ENCODE assay signal across 8 cellular contexts in the genomic region with DNA sequence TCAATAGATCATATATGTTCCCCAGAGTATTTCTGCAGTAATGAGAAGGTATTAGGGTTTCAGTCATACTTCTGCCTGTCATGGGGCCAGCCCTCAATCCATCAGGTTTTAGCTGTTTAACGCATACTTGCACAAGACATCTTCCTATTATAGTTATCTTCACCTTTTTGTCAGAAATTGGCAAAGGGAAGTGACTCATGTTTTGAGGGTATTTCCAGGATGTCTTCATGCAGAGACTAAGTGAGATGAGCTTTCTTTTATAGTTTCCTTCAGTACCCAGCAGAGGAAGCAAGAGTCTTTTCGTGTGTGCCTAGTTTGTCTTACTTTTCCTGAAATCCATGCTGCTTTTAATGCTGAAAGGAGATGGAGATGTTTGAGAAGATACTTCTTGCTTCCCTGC. TPM values are rescaled to one million over a fixed set of nuclear protein-coding genes. Genes with fewer than 3 reads are reported as not detected.
DNase-seq lines count a peak whose midpoint lies in the region; ATAC-seq and TF ChIP-seq lines count a peak whose summit lies in the region.

No MANE protein-coding gene starts in this region.

- no peaks in the 10 kb centered on the region for H3K27me3 ChIP-seq in Loucy (ENCODE audit: insufficient read depth, low read length, poor library complexity, severe bottlenecking)
- no peaks in the 10 kb centered on the region for H3K27me3 ChIP-seq in SK-N-SH (ENCODE audit: insufficient read depth)

- CTCF ChIA-PET in SK-N-SH (lab: Yijun Ruan, JAX) = no interaction called here

- peak; percentile 76 for ATAC-seq in GM21576 (IDR thresholded peaks at IDR 0.05; ENCODE audit: unreplicated experiment)

- TF ChIP-seq CTCF in Loucy (conservative IDR thresholded peaks at IDR 0.05; ENCODE audit: low read length) = no peak
- no peak for TF ChIP-seq CTCF in SK-N-SH (IDR thresholded peaks at IDR 0.05)

- H2AFZ ChIP-seq in Loucy (ENCODE audit: low read length) (no peak overlapping the region), SK-N-SH (ENCODE audit: low read depth) (no peak overlapping the region)

- no peak for TF ChIP-seq EP300 in SK-N-SH (IDR thresholded peaks at IDR 0.05; ENCODE audit: borderline replicate concordance in 1 of 2, low read depth in 1 of 2, low read length in 1 of 2)

- H3K9me3 ChIP-seq in Loucy (ENCODE audit: insufficient read depth, low read depth, low read length) (no peaks in the 10 kb centered on the region), SK-N-SH (no peaks in the 10 kb centered on the region)

- H3K36me3 ChIP-seq in Loucy (ENCODE audit: insufficient read depth, low read length) = peaks cover 43% of the 10 kb centered on the region; the same call in 1 of the 2 replicates
- H3K36me3 ChIP-seq in SK-N-SH (replicated peaks in 1 of 2; ENCODE audit: control insufficient read depth in 1 of 2, insufficient read depth in 2 of 2, low read length in 1 of 2) = peaks cover 20 to 78% of the 10 kb centered on the region in 2 experiments

- H3K79me2 ChIP-seq in Loucy (ENCODE audit: insufficient read depth, low read length) (no peaks in the 10 kb centered on the region), SK-N-SH (ENCODE audit: insufficient read depth) (no peaks in the 10 kb centered on the region)

- WGBS in SK-N-SH (ENCODE audit: low lambda C conversion rate) = 23% methylated on average over 2 of the region's 2 CpGs

- no peak overlapping the region for H3K27ac ChIP-seq in SK-N-SH (ENCODE audit: low read depth in 2 of 2, low read length in 1 of 2)

- peak overlapping the region; percentile 13 for H3K4me3 ChIP-seq in Loucy (ENCODE audit: low read length, poor library complexity, severe bottlenecking)
- H3K4me3 ChIP-seq in SK-N-SH (ENCODE audit: low read depth in 2 of 2, low read length in 1 of 2) = no peak overlapping the region

- H3F3A ChIP-seq in Loucy (ENCODE audit: low read depth) (no peaks in the 10 kb centered on the region), SK-N-SH (replicated peaks; ENCODE audit: insufficient read depth) (peaks cover 3% of the 10 kb centered on the region)

- H3K4me2 ChIP-seq in Loucy (ENCODE audit: low read depth, low read length, poor library complexity, severe bottlenecking) = peak overlapping the region; percentile 27
- no peak overlapping the region for H3K4me2 ChIP-seq in SK-N-SH

- no peaks in the 10 kb centered on the region for H4K20me1 ChIP-seq in Loucy (ENCODE audit: insufficient read depth, low read length, poor library complexity, severe bottlenecking)
- no peaks in the 10 kb centered on the region for H4K20me1 ChIP-seq in SK-N-SH (ENCODE audit: insufficient read depth)

- H3K9ac ChIP-seq in Loucy (ENCODE audit: low read depth, low read length, poor library complexity, severe bottlenecking) (no peak overlapping the region), SK-N-SH (no peak overlapping the region)

- peak; percentile 65 for DNase-seq in EL
- peak; percentile 42 for DNase-seq in dermis blood vessel endothelial cell
- DNase-seq in NCI-H2227 treated with DMSO at 0.1 percent for 48 hours (lab: John Stamatoyannopoulos, UW) = no peak
- DNase-seq in SK-N-SH = no peak
- no peak for DNase-seq in NCI-H146 treated with DMSO at 0.1 percent for 48 hours (lab: John Stamatoyannopoulos, UW; ENCODE audit: unreplicated experiment)
- no peak for DNase-seq in T-helper 9 cell

- no peak for TF ChIP-seq RAD21 in SK-N-SH (IDR thresholded peaks at IDR 0.05; ENCODE audit: low read length)

- POLR2A ChIA-PET in SK-N-SH (lab: Yijun Ruan, JAX) = no interaction called here

- H3K9me2 ChIP-seq in Loucy (replicated peaks; ENCODE audit: low read depth, low read length) (no peaks in the 10 kb centered on the region), SK-N-SH (no peaks in the 10 kb centered on the region)

- H3K4me1 ChIP-seq in Loucy (ENCODE audit: insufficient read depth, low read length, poor library complexity, severe bottlenecking) (peaks cover 5% of the 10 kb centered on the region), SK-N-SH (ENCODE audit: control insufficient read depth in 1 of 2, insufficient read depth in 2 of 2, low read depth in 1 of 2, low read length in 1 of 2) (no peaks in the 10 kb centered on the region)

TF ChIP-seq in SK-N-SH, 30 proteins besides CTCF, POLR2A, EP300 and RAD21:
- TF ChIP-seq, protein P1, sequence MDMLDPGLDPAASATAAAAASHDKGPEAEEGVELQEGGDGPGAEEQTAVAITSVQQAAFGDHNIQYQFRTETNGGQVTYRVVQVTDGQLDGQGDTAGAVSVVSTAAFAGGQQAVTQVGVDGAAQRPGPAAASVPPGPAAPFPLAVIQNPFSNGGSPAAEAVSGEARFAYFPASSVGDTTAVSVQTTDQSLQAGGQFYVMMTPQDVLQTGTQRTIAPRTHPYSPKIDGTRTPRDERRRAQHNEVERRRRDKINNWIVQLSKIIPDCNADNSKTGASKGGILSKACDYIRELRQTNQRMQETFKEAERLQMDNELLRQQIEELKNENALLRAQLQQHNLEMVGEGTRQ (IDR thresholded peaks at IDR 0.05; ENCODE audit: borderline replicate concordance, low read depth, low read length) = no peak
- TF ChIP-seq, protein P2, sequence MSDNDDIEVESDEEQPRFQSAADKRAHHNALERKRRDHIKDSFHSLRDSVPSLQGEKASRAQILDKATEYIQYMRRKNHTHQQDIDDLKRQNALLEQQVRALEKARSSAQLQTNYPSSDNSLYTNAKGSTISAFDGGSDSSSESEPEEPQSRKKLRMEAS (IDR thresholded peaks at IDR 0.05; ENCODE audit: low read depth) = no peak
- TF ChIP-seq YY1 (IDR thresholded peaks at IDR 0.05; ENCODE audit: low read depth) = no peak
- no peak for TF ChIP-seq SIN3A (IDR thresholded peaks at IDR 0.05; ENCODE audit: borderline replicate concordance, low read depth, low read length)
- TF ChIP-seq, protein P3, sequence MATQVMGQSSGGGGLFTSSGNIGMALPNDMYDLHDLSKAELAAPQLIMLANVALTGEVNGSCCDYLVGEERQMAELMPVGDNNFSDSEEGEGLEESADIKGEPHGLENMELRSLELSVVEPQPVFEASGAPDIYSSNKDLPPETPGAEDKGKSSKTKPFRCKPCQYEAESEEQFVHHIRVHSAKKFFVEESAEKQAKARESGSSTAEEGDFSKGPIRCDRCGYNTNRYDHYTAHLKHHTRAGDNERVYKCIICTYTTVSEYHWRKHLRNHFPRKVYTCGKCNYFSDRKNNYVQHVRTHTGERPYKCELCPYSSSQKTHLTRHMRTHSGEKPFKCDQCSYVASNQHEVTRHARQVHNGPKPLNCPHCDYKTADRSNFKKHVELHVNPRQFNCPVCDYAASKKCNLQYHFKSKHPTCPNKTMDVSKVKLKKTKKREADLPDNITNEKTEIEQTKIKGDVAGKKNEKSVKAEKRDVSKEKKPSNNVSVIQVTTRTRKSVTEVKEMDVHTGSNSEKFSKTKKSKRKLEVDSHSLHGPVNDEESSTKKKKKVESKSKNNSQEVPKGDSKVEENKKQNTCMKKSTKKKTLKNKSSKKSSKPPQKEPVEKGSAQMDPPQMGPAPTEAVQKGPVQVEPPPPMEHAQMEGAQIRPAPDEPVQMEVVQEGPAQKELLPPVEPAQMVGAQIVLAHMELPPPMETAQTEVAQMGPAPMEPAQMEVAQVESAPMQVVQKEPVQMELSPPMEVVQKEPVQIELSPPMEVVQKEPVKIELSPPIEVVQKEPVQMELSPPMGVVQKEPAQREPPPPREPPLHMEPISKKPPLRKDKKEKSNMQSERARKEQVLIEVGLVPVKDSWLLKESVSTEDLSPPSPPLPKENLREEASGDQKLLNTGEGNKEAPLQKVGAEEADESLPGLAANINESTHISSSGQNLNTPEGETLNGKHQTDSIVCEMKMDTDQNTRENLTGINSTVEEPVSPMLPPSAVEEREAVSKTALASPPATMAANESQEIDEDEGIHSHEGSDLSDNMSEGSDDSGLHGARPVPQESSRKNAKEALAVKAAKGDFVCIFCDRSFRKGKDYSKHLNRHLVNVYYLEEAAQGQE (IDR thresholded peaks at IDR 0.05; ENCODE audit: low read depth, low read length) = no peak
- TF ChIP-seq EZH2phosphoT487 (IDR thresholded peaks at IDR 0.05; ENCODE audit: borderline replicate concordance, low read depth) = no peak
- TF ChIP-seq JUND (IDR thresholded peaks at IDR 0.05) = no peak
- no peak for TF ChIP-seq SMC3 (IDR thresholded peaks at IDR 0.05; ENCODE audit: low read depth, low read length)
- no peak for TF ChIP-seq RCOR1 (IDR thresholded peaks at IDR 0.05; ENCODE audit: low read length)
- TF ChIP-seq, protein P4, sequence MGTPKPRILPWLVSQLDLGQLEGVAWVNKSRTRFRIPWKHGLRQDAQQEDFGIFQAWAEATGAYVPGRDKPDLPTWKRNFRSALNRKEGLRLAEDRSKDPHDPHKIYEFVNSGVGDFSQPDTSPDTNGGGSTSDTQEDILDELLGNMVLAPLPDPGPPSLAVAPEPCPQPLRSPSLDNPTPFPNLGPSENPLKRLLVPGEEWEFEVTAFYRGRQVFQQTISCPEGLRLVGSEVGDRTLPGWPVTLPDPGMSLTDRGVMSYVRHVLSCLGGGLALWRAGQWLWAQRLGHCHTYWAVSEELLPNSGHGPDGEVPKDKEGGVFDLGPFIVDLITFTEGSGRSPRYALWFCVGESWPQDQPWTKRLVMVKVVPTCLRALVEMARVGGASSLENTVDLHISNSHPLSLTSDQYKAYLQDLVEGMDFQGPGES (IDR thresholded peaks at IDR 0.05; ENCODE audit: low read depth, low read length) = no peak
- TF ChIP-seq CHD2 (IDR thresholded peaks at IDR 0.05; ENCODE audit: low read length, partially characterized antibody) = no peak
- TF ChIP-seq RFX5 (IDR thresholded peaks at IDR 0.05; ENCODE audit: low read length) = no peak
- TF ChIP-seq NFIC (IDR thresholded peaks at IDR 0.05; ENCODE audit: borderline replicate concordance) = no peak
- no peak for TF ChIP-seq FOSL2 (IDR thresholded peaks at IDR 0.05; ENCODE audit: borderline replicate concordance, low read depth)
- no peak for TF ChIP-seq GABPA (IDR thresholded peaks at IDR 0.05; ENCODE audit: low read depth)

RNA-seq across cellular contexts. Expression of a gene that starts 9.5 kb away (rescaled TPM):
- total RNA-seq in dermis blood vessel endothelial cell = 17.5 and 26.0 TPM in 2 replicates
- polyA plus RNA-seq in SK-N-SH (2012; rRNA removed) = 33.1 and 34.2 TPM in 2 replicates
- polyA plus RNA-seq in SK-N-SH (2012; cell fraction: cytosol; rRNA removed) = 23.0 and 29.0 TPM in 2 replicates
- 36.2 and 43.9 TPM in 2 replicates for polyA plus RNA-seq in SK-N-SH (2012; cell fraction: nucleus; rRNA removed)

RNA-seq across cellular contexts. Expression of a gene that starts 44.4 kb away (rescaled TPM):
- not detected in 2 replicates for total RNA-seq in dermis blood vessel endothelial cell
- polyA plus RNA-seq in SK-N-SH (2012; rRNA removed) = not detected in 2 replicates
- not detected in 2 replicates for polyA plus RNA-seq in SK-N-SH (2012; cell fraction: cytosol; rRNA removed)
- polyA plus RNA-seq in SK-N-SH (2012; cell fraction: nucleus; rRNA removed) = not detected in 2 replicates

Comparison
In these comparisons a context has a peak if more than half of its experiments do, and no peak if none do; other contexts are left out.
1. DNase-seq: peak in EL (single experiment) and dermis blood vessel endothelial cell (single experiment); none in NCI-H2227 treated with DMSO at 0.1 percent for 48 hours (single experiment), SK-N-SH (single experiment), NCI-H146 treated with DMSO at 0.1 percent for 48 hours (single experiment) and T-helper 9 cell (single experiment).